ENCODE assay signal across 12 cellular contexts in the genomic region with DNA sequence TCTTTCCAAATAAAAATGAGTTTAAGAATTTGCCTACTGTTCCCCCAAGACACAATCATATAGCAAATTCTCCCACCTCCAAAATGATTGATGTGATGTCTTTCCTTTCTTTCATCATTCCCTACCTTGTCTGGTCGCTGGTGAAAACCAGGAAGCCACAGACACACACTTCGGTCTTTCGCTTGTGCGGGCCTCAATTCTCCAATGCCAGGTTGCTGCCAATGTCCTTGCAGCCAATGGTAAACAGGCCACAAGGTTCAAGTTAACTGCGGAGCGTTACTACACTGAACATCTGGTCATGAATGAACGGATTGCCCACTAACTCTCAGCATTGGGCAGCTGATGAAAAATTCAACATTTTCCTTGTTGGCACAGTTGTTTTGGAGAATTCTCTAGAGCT.
DNase-seq lines count a peak whose midpoint lies in the region; ATAC-seq and TF ChIP-seq lines count a peak whose summit lies in the region.
"Had no signal": no experiment of that assay in that cellular context is flagged by ENCODE, and none has a peak within 500 bp of the region (broad histone marks: within the 10 kb centered on the region; RNA-seq: fewer than 3 reads in every experiment).

No MANE protein-coding gene starts in this region.

- no peak for TF ChIP-seq EP300 in gastroesophageal sphincter (IDR thresholded peaks at IDR 0.05)

- peaks cover 41% of the 10 kb centered on the region for H3K4me1 ChIP-seq in left ventricle myocardium inferior
- H3K4me1 ChIP-seq in right atrium auricular region: peaks cover 0 to 23% of the 10 kb centered on the region in 2 donors
- H3K4me1 ChIP-seq in gastroesophageal sphincter: peaks cover 18 to 66% (median 21%) of the 10 kb centered on the region in 3 donors

- H3K36me3 ChIP-seq in left ventricle myocardium inferior (no peaks in the 10 kb centered on the region), right atrium auricular region (no peaks in the 10 kb centered on the region), SU-DHL-6 (ENCODE audit: low read length) (no peaks in the 10 kb centered on the region), gastroesophageal sphincter (no peaks in the 10 kb centered on the region)
- H3K36me3 ChIP-seq: ascending aorta had no signal

- H3K9me2 ChIP-seq in SU-DHL-6 (replicated peaks; ENCODE audit: insufficient read depth, low read length): no peaks in the 10 kb centered on the region

- H3K27me3 ChIP-seq in left ventricle myocardium inferior (ENCODE audit: low read depth) (no peaks in the 10 kb centered on the region), right atrium auricular region (no peaks in the 10 kb centered on the region), SU-DHL-6 (ENCODE audit: low read length) (no peaks in the 10 kb centered on the region), gastroesophageal sphincter (no peaks in the 10 kb centered on the region)
- H3K27me3 ChIP-seq: ascending aorta had no signal

- peaks cover 18% of the 10 kb centered on the region for H3F3A ChIP-seq in SU-DHL-6 (ENCODE audit: insufficient read depth)

- H3K79me2 ChIP-seq in SU-DHL-6 (ENCODE audit: insufficient read depth, low read length): no peaks in the 10 kb centered on the region

- TF ChIP-seq POLR2A in gastroesophageal sphincter (IDR thresholded peaks at IDR 0.05): no peak

- H2AFZ ChIP-seq in SU-DHL-6 (ENCODE audit: low read depth, low read length, severe bottlenecking): peak overlapping the region; percentile 0

- DNase-seq in left ventricle myocardium inferior (no peak), right atrium auricular region (ENCODE audit: low spot score) (no peak), COLO829 (ENCODE audit: low spot score) (no peak), NCI-H146 treated with DMSO at 0.1 percent for 48 hours (lab: John Stamatoyannopoulos, UW; ENCODE audit: unreplicated experiment) (no peak)
- DNase-seq: effector CD8-positive, alpha-beta T cell; NCI-H187 treated with DMSO at 0.1 percent for 48 hours; stimulated activated CD4-positive, alpha-beta T cell treated with anti-CD3 and anti-CD28 coated beads, Interleukin-12 subunit alpha, Interleukin-12 subunit beta, amount 100 ng/mL, for 4 hours had no signal

- ATAC-seq in gastroesophageal sphincter (no peak), HG02973 (IDR thresholded peaks at IDR 0.05; ENCODE audit: unreplicated experiment) (no peak), HG02763 (IDR thresholded peaks at IDR 0.05; ENCODE audit: unreplicated experiment) (no peak)

- WGBS in gastroesophageal sphincter (ENCODE audit: low coverage in 1 of 2), 2 donors: 80 to 86% methylated on average over 7 of the region's 7 CpGs

- H3K4me3 ChIP-seq in left ventricle myocardium inferior (no peak overlapping the region), right atrium auricular region (no peak overlapping the region), SU-DHL-6 (ENCODE audit: insufficient read depth, low read length, poor library complexity, severe bottlenecking) (no peak overlapping the region), gastroesophageal sphincter (no peak overlapping the region)
- H3K4me3 ChIP-seq: ascending aorta had no signal

- no peaks in the 10 kb centered on the region for H4K20me1 ChIP-seq in SU-DHL-6 (ENCODE audit: low read depth, low read length)

- H3K9ac ChIP-seq in SU-DHL-6 (ENCODE audit: low read length): peak overlapping the region; percentile 36

- no peaks in the 10 kb centered on the region for H3K9me3 ChIP-seq in left ventricle myocardium inferior (replicated peaks)
- no peaks in the 10 kb centered on the region for H3K9me3 ChIP-seq in right atrium auricular region
- no peaks in the 10 kb centered on the region for H3K9me3 ChIP-seq in SU-DHL-6 (ENCODE audit: insufficient read depth, low read length)
- H3K9me3 ChIP-seq in gastroesophageal sphincter: no peaks in the 10 kb centered on the region
- H3K9me3 ChIP-seq: ascending aorta had no signal

- peak overlapping the region; percentile 67 for H3K4me2 ChIP-seq in SU-DHL-6 (ENCODE audit: low read depth, low read length, poor library complexity, severe bottlenecking)

- TF ChIP-seq CTCF in left ventricle myocardium inferior (IDR thresholded peaks at IDR 0.05; ENCODE audit: borderline replicate concordance) (no peak), right atrium auricular region (IDR thresholded peaks at IDR 0.05) (no peak), SU-DHL-6 (IDR thresholded peaks at IDR 0.05; ENCODE audit: insufficient read depth, low read length, poor library complexity, severe bottlenecking) (no peak), gastroesophageal sphincter (IDR thresholded peaks at IDR 0.05) (no peak)

- H3K27ac ChIP-seq in left ventricle myocardium inferior (replicated peaks) (peak overlapping the region; percentile 67), right atrium auricular region (peak overlapping the region in 1 of 2 donors; percentile 8), SU-DHL-6 (ENCODE audit: low read depth, low read length) (peak overlapping the region; percentile 86), gastroesophageal sphincter (peak overlapping the region in 3 of 4 donors; percentile 4 to 35 (median 34))
- H3K27ac ChIP-seq: ascending aorta had no signal

- intact Hi-C loops in left ventricle myocardium inferior (cut with micrococcal nuclease): loop anchor here (10.0 kb wide), 1 partner anchor 193 kb away; the partner anchor contains the start of gene FOXP1
